ENCODE assay signal across 10 cellular contexts in genomic region chr5:9339206-9339818, GRCh38.
A peak's percentile ranks its signal among the peaks of the same experiment; 100 is the strongest.
DNase-seq lines count a peak whose midpoint lies in the region; ATAC-seq and TF ChIP-seq lines count a peak whose summit lies in the region.
"Had no signal": no experiment of that assay in that cellular context is flagged by ENCODE, and none has a peak within 500 bp of the region (broad histone marks: within the 10 kb centered on the region; RNA-seq: fewer than 3 reads in every experiment).

No MANE protein-coding gene starts in this region.

- no peak for ATAC-seq in HG03571 (IDR thresholded peaks at IDR 0.05; ENCODE audit: unreplicated experiment)
- ATAC-seq in GM19324 (IDR thresholded peaks at IDR 0.05; ENCODE audit: low FRiP score, unreplicated experiment): no peak

- in situ Hi-C loops in KBM-7 (cut with MboI; ENCODE audit: low pct_unique_long_range_greater_than_20kb, low sequenced_read_pairs): no loop called here

- H3K27ac ChIP-seq in uterus: no peak overlapping the region
- H3K27ac ChIP-seq: right atrium auricular region had no signal

- peaks cover 0 to 6% of the 10 kb centered on the region in 2 donors for H3K4me1 ChIP-seq in uterus

- no peak for TF ChIP-seq POLR2A in uterus (IDR thresholded peaks at IDR 0.05)

- DNase-seq in A172 (ENCODE audit: low spot score): peak; percentile 74
- DNase-seq in GM06990 (ENCODE audit: extremely low read depth, insufficient read length): no peak
- DNase-seq in KBM-7: peak; percentile 45
- DNase-seq in choroid plexus epithelial cell (ENCODE audit: low read depth): no peak
- DNase-seq in uterus: no peak
- DNase-seq in NCI-H1048 (lab: John Stamatoyannopoulos, UW): no peak
- DNase-seq: activated naive CD4-positive, alpha-beta T cell treated with Interleukin-2 at 50 U/mL for 16 hours had no signal

- H3K36me3 ChIP-seq in GM06990 (ENCODE audit: control insufficient read depth, insufficient read depth, low read length) (no peaks in the 10 kb centered on the region), uterus (no peaks in the 10 kb centered on the region)
- H3K36me3 ChIP-seq: right atrium auricular region had no signal

- intact Hi-C loops in uterus (cut with DNase I; ENCODE audit: low total_unique reads): no loop called here

- H3K9me3 ChIP-seq in uterus: no peaks in the 10 kb centered on the region
- H3K9me3 ChIP-seq: right atrium auricular region had no signal

- TF ChIP-seq CTCF in GM06990 (IDR thresholded peaks at IDR 0.05; ENCODE audit: insufficient read depth, low read length, poor library complexity, severe bottlenecking): peak; percentile 47
- TF ChIP-seq CTCF in choroid plexus epithelial cell (conservative IDR thresholded peaks at IDR 0.05; ENCODE audit: low read depth, low read length): peak; percentile 65
- TF ChIP-seq CTCF in uterus (IDR thresholded peaks at IDR 0.05): no peak

- H3K27me3 ChIP-seq in GM06990 (replicated peaks; ENCODE audit: control insufficient read depth, insufficient read depth, low read length) (no peaks in the 10 kb centered on the region), uterus (no peaks in the 10 kb centered on the region)
- H3K27me3 ChIP-seq: right atrium auricular region had no signal

- H3K4me3 ChIP-seq in GM06990 (replicated peaks; ENCODE audit: low read depth, low read length) (no peak overlapping the region), choroid plexus epithelial cell (ENCODE audit: low read depth, low read length) (no peak overlapping the region), uterus (no peak overlapping the region)
- H3K4me3 ChIP-seq: right atrium auricular region had no signal

Comparison
In these comparisons a context has a peak if more than half of its experiments do, and no peak if none do; other contexts are left out.
1. DNase-seq: peak in A172 (single experiment) and KBM-7 (single experiment); none in GM06990 (single experiment), choroid plexus epithelial cell (single experiment), uterus (0 of 2) and NCI-H1048 (single experiment).
2. CTCF ChIP-seq: peak in GM06990 (single experiment) and choroid plexus epithelial cell (single experiment); none in uterus (0 of 4).